ENCODE assay signal across 17 cellular contexts in genomic region chr1:118075116-118075515, GRCh38.
DNase-seq lines count a peak whose midpoint lies in the region; ATAC-seq, FAIRE-seq and TF ChIP-seq lines count a peak whose summit lies in the region.
"Had no signal": no experiment of that assay in that cellular context is flagged by ENCODE, and none has a peak within 500 bp of the region (broad histone marks: within the 10 kb centered on the region; RNA-seq: fewer than 3 reads in every experiment).

No MANE protein-coding gene starts in this region.

- H3K36me3 ChIP-seq in MG63: no peaks in the 10 kb centered on the region
- no peaks in the 10 kb centered on the region for H3K36me3 ChIP-seq in bronchial epithelial cell (ENCODE audit: control insufficient read depth, insufficient read depth, low read length)
- H3K36me3 ChIP-seq in body of pancreas (replicated peaks in 1 of 2; ENCODE audit: insufficient read depth in 1 of 2, low read depth in 2 of 2): no peaks in the 10 kb centered on the region

- 88 to 91% methylated on average over 3 of the region's 3 CpGs for WGBS in body of pancreas, 2 donors

- DNase-seq in ELR (ENCODE audit: low read depth) (peak; percentile 47), MG63 (peak; percentile 11), bronchial epithelial cell (ENCODE audit: low read depth) (peak; percentile 80), kidney glomerular epithelial cell (lab: John Stamatoyannopoulos, UW) (peak; percentile 16), body of pancreas (no peak), HuH-7.5 (ENCODE audit: low spot score) (no peak), GM10266 (ENCODE audit: extremely low spot score) (no peak)
- DNase-seq: mesenchymal stem cell; NCI-H1048; nucleus accumbens; retina; stimulated activated CD8-positive, alpha-beta memory T cell treated with anti-CD3 and anti-CD28 coated beads, Interleukin-4, amount 100 ng/mL, for 48 hours; substantia nigra had no signal

- intact Hi-C loops in body of pancreas (cut with DNase I): loop anchor here (10.0 kb wide), 2 partner anchors 70 to 930 kb away; no protein-coding TSS in a partner anchor

- H3K9me3 ChIP-seq in MG63: no peaks in the 10 kb centered on the region
- H3K9me3 ChIP-seq in body of pancreas: no peaks in the 10 kb centered on the region

- no peak overlapping the region for H3K27ac ChIP-seq in body of pancreas
- H3K27ac ChIP-seq: KMS-11 had no signal

- H3K4me1 ChIP-seq in body of pancreas: no peaks in the 10 kb centered on the region

- no peak for TF ChIP-seq CTCF in bronchial epithelial cell (IDR thresholded peaks at IDR 0.05; ENCODE audit: insufficient read depth, low read length, severe bottlenecking)
- TF ChIP-seq CTCF in body of pancreas (IDR thresholded peaks at IDR 0.05): no peak
- TF ChIP-seq CTCF in GM10266 (IDR thresholded peaks at IDR 0.05; ENCODE audit: control insufficient read depth, insufficient read depth, low read depth, missing control alignments): no peak

- H3K4me3 ChIP-seq in MG63 (no peak overlapping the region), bronchial epithelial cell (ENCODE audit: low read depth, low read length) (no peak overlapping the region), body of pancreas (no peak overlapping the region)

- H3K27me3 ChIP-seq in MG63 (no peaks in the 10 kb centered on the region), bronchial epithelial cell (ENCODE audit: control insufficient read depth, insufficient read depth, low read length) (no peaks in the 10 kb centered on the region), body of pancreas (no peaks in the 10 kb centered on the region)

- no peak for ATAC-seq in body of pancreas
- ATAC-seq in GM18519 (IDR thresholded peaks at IDR 0.05; ENCODE audit: low FRiP score, unreplicated experiment): no peak
- ATAC-seq: activated naive CD4-positive, alpha-beta T cell treated with anti-CD3 and anti-CD28 coated beads, Interleukin-2, amount 50 U/mL, for 72 hours had no signal

- TF ChIP-seq POLR2A in body of pancreas (IDR thresholded peaks at IDR 0.05): no peak

- FAIRE-seq in bronchial epithelial cell (lab: Jason Lieb, UNC): no peak
- FAIRE-seq: frontal cortex had no signal

Comparison
In these comparisons a context has a peak if more than half of its experiments do, and no peak if none do; other contexts are left out.
1. DNase-seq: peak in ELR (single experiment), MG63 (single experiment), bronchial epithelial cell (single experiment) and kidney glomerular epithelial cell (single experiment); none in body of pancreas (0 of 4), HuH-7.5 (single experiment) and GM10266 (single experiment).